In genomic region chr10:69554611-69555010, GRCh38 we compare ENCODE assay signal across 40 cellular contexts. TPM values are rescaled to one million over a fixed set of nuclear protein-coding genes. Genes with fewer than 3 reads are reported as not detected.
"Had no signal": no experiment of that assay in that cellular context is flagged by ENCODE, and none has a peak within 500 bp of the region (broad histone marks: within the 10 kb centered on the region; RNA-seq: fewer than 3 reads in every experiment).

No MANE protein-coding gene starts in this region.

- H3K36me3 Mint-ChIP-seq: activated naive CD4-positive, alpha-beta T cell treated with anti-CD3 and anti-CD28 coated beads, Interleukin-2, amount 10 ng/mL, durations not matched to agents 7 days and 5 days; activated naive CD8-positive, alpha-beta T cell; brain had no signal

- H3K27ac ChIP-seq: ascending aorta, cardiac muscle cell, VCaP had no signal

- H3K27me3 ChIP-seq: ascending aorta had no signal

- H3K4me1 ChIP-seq: ascending aorta had no signal

- H3K4me3 Mint-ChIP-seq: activated B cell treated with CpG ODN at 0.5 μM for 24 hours; activated CD4-positive, alpha-beta memory T cell treated with anti-CD3 and anti-CD28 coated beads for 36 hours; activated CD4-positive, alpha-beta T cell treated with anti-CD3 and anti-CD28 coated beads, Interleukin-2, amount 10 ng/mL, durations not matched to agents 24 days and 14 days; activated CD8-positive, alpha-beta T cell treated with anti-CD3 and anti-CD28 coated beads for 36 hours; activated naive CD4-positive, alpha-beta T cell treated with anti-CD3 and anti-CD28 coated beads, Interleukin-2, amount 10 ng/mL, durations not matched to agents 7 days and 5 days; activated naive CD4-positive, alpha-beta T cell treated with anti-CD3 and anti-CD28 coated beads, Interleukin-2, amount 50 U/mL, for 24 hours; activated naive CD8-positive, alpha-beta T cell; activated naive CD8-positive, alpha-beta T cell treated with anti-CD3 and anti-CD28 coated beads, Interleukin-2, amount 10 ng/mL, durations not matched to agents 7 days and 5 days; activated naive CD8-positive, alpha-beta T cell treated with anti-CD3 and anti-CD28 coated beads, Interleukin-2, amount 50 U/mL, for 24 hours; activated T-cell treated with anti-CD3 and anti-CD28 coated beads, Interleukin-2, amount 50 U/mL, for 4 hours; activated T-cell treated with anti-CD3 and anti-CD28 coated beads, Interleukin-2, amount 50 U/mL, for 72 hours; activated T-helper 1 cell treated with anti-CD3 and anti-CD28 coated beads, Interleukin-12 subunit alpha, Interleukin-12 subunit beta, Interleukin-2, Interleukin-4 antibody, amounts not matched to agents 30 ng/mL and 10 ng/mL and 1 ng/mL, durations not matched to agents 14 hours and 24 hours and 36 hours; activated T-helper 17 cell treated with anti-CD3 and anti-CD28 coated beads, Interleukin-2, amount 50 U/mL, for 72 hours; brain; central memory CD8-positive, alpha-beta T cell; T-helper 1 cell treated with Interleukin-12 subunit alpha and Interleukin-12 subunit beta and Interleukin-4 antibody, amounts not matched to agents 30 μg/mL and 1 μg/mL, for 36 hours; T-helper 2 cell treated with Interferon-gamma antibody and Interleukin-4, amounts not matched to agents 5 μg/mL and 100 μg/mL, for 36 hours had no signal

- H3K36me3 ChIP-seq: ascending aorta, cardiac muscle cell had no signal

- DNase-seq: activated B cell treated with CpG ODN at 0.5 μM for 24 hours; activated CD4-positive, alpha-beta memory T cell treated with anti-CD3 and anti-CD28 coated beads for 36 hours; activated CD4-positive, alpha-beta T cell treated with anti-CD3 and anti-CD28 coated beads for 4 hours; activated CD4-positive, alpha-beta T cell treated with anti-CD3 and anti-CD28 coated beads, Interleukin-2, amount 10 ng/mL, durations not matched to agents 24 days and 14 days; activated CD4-positive, alpha-beta T cell treated with anti-CD3 and anti-CD28 coated beads, Interleukin-2, amount 50 U/mL, for 1 hour; activated CD4-positive, alpha-beta T cell treated with anti-CD3 and anti-CD28 coated beads, Interleukin-2, amount 50 U/mL, for 4 hours; activated CD4-positive, CD25-positive, alpha-beta regulatory T cell treated with anti-CD3 and anti-CD28 coated beads, Interleukin-2, amount 50 U/mL, for 72 hours; activated CD8-positive, alpha-beta memory T cell treated with anti-CD3 and anti-CD28 coated beads, Interleukin-2, amount 50 U/mL, for 4 hours; activated CD8-positive, alpha-beta T cell treated with anti-CD3 and anti-CD28 coated beads for 36 hours; activated effector memory CD4-positive, alpha-beta T cell treated with anti-CD3 and anti-CD28 coated beads, Interleukin-2, amount 50 U/mL, for 16 hours; activated gamma-delta T cell treated with Interleukin-2 at 50 U/mL for 16 hours; activated naive CD4-positive, alpha-beta T cell; activated naive CD4-positive, alpha-beta T cell treated with anti-CD3 and anti-CD28 coated beads, Interleukin-2, amount 10 ng/mL, durations not matched to agents 7 days and 5 days; activated naive CD8-positive, alpha-beta T cell treated with anti-CD3 and anti-CD28 coated beads, Interleukin-2, amount 10 ng/mL, durations not matched to agents 7 days and 5 days; activated naive CD8-positive, alpha-beta T cell treated with anti-CD3 and anti-CD28 coated beads, Interleukin-2, amount 50 U/mL, for 24 hours; activated T-cell treated with anti-CD3 and anti-CD28 coated beads for 4 hours; activated T-cell treated with anti-CD3 and anti-CD28 coated beads, Interleukin-2, amount 50 U/mL, for 1 hour; activated T-cell treated with anti-CD3 and anti-CD28 coated beads, Interleukin-2, amount 50 U/mL, for 4 hours; activated T-cell treated with anti-CD3 and anti-CD28 coated beads, Interleukin-2, amount 50 U/mL, for 72 hours; amygdala; anterior cingulate cortex; caudate nucleus; cerebellar nuclear complex; T-helper 1 cell; T-helper 2 cell; T-helper 9 cell had no signal

- H3K4me3 ChIP-seq: ascending aorta, cardiac muscle cell had no signal

- H3K4me1 Mint-ChIP-seq: activated B cell treated with CpG ODN at 0.5 μM for 24 hours had no signal

- H3K27ac Mint-ChIP-seq: activated B cell treated with CpG ODN at 0.5 μM for 24 hours; activated CD4-positive, alpha-beta memory T cell treated with anti-CD3 and anti-CD28 coated beads for 36 hours; activated CD4-positive, alpha-beta T cell treated with anti-CD3 and anti-CD28 coated beads, Interleukin-2, amount 10 ng/mL, durations not matched to agents 24 days and 14 days; activated CD8-positive, alpha-beta T cell treated with anti-CD3 and anti-CD28 coated beads for 36 hours; activated naive CD4-positive, alpha-beta T cell treated with anti-CD3 and anti-CD28 coated beads, Interleukin-2, amount 10 ng/mL, durations not matched to agents 7 days and 5 days; activated naive CD4-positive, alpha-beta T cell treated with anti-CD3 and anti-CD28 coated beads, Interleukin-2, amount 50 U/mL, for 24 hours; activated naive CD8-positive, alpha-beta T cell; activated naive CD8-positive, alpha-beta T cell treated with anti-CD3 and anti-CD28 coated beads, Interleukin-2, amount 10 ng/mL, durations not matched to agents 7 days and 5 days; activated naive CD8-positive, alpha-beta T cell treated with anti-CD3 and anti-CD28 coated beads, Interleukin-2, amount 50 U/mL, for 24 hours; activated T-cell treated with anti-CD3 and anti-CD28 coated beads, Interleukin-2, amount 50 U/mL, for 72 hours; activated T-helper 1 cell treated with anti-CD3 and anti-CD28 coated beads, Interleukin-12 subunit alpha, Interleukin-12 subunit beta, Interleukin-2, Interleukin-4 antibody, amounts not matched to agents 30 ng/mL and 10 ng/mL and 1 ng/mL, durations not matched to agents 14 hours and 24 hours and 36 hours; activated T-helper 17 cell treated with anti-CD3 and anti-CD28 coated beads, Interleukin-2, amount 50 U/mL, for 72 hours; brain; T-helper 1 cell treated with Interleukin-12 subunit alpha and Interleukin-12 subunit beta and Interleukin-4 antibody, amounts not matched to agents 30 μg/mL and 1 μg/mL, for 36 hours; T-helper 2 cell treated with Interferon-gamma antibody and Interleukin-4, amounts not matched to agents 5 μg/mL and 100 μg/mL, for 36 hours had no signal

RNA-seq across cellular contexts. Expression of gene NEUROG3, which starts 18.6 kb away (rescaled TPM):
- total RNA-seq: activated CD4-positive, alpha-beta memory T cell treated with anti-CD3 and anti-CD28 coated beads for 36 hours; activated CD4-positive, alpha-beta T cell treated with anti-CD3 and anti-CD28 coated beads, Interleukin-2, amount 10 ng/mL, durations not matched to agents 24 days and 14 days; activated CD8-positive, alpha-beta memory T cell treated with anti-CD3 and anti-CD28 coated beads for 36 hours; activated T-cell treated with anti-CD3 and anti-CD28 coated beads, Interleukin-2, amount 50 U/mL, for 4 hours; activated T-helper 1 cell treated with anti-CD3 and anti-CD28 coated beads, Interleukin-12 subunit alpha, Interleukin-12 subunit beta, Interleukin-2, Interleukin-4 antibody, amounts not matched to agents 30 ng/mL and 10 ng/mL and 1 ng/mL, durations not matched to agents 14 hours and 24 hours and 36 hours; ascending aorta; bronchial epithelial cell; cardiac muscle cell; chondrocyte had no signal
